ENCODE assay signal across 1 cellular context in the genomic region with DNA sequence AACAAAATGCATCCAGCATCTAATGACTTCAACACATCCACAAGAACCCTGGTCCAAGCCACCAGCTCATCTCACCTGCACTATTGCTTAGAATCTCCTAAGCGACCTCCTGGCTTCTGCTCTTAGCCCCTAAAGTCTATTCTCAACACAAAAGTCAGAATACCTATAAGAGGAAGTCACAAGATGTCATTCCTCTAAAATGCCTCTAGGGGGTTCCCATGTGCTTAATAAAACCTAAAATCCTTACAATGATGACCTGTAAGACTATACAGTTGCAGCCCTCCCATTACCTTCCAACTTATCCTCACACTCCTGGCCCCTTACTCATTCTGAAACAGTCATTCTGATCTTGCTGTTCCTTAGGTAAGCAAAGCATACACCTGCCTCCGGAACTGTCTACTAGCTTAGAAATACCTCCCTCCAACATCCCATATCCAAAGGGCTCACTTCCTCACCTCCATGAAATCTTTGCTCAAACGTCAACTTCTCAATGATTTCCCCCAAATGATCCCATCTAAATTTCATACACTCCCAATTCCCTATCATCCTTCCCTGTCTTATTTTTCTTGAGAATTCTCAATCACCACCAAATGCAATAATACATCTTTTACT.
TF ChIP-seq lines count a peak whose summit lies in the region.

No MANE protein-coding gene starts in this region.

TF ChIP-seq in H1, 55 proteins besides CTCF, POLR2A, EP300 and RAD21 (continued from another document):
- TF ChIP-seq SP1 (IDR thresholded peaks at IDR 0.05; ENCODE audit: low read depth, low read length) (no peak), KDM5A (IDR thresholded peaks at IDR 0.05; ENCODE audit: low read length) (no peak), TBP (IDR thresholded peaks at IDR 0.05; ENCODE audit: low read depth, low read length) (no peak), BCL11A (IDR thresholded peaks at IDR 0.05; ENCODE audit: low read depth in 2 of 2, low read length in 2 of 2) (no peak), MAFK (IDR thresholded peaks at IDR 0.05; ENCODE audit: low read depth, low read length) (no peak), SRF (IDR thresholded peaks at IDR 0.05; ENCODE audit: low read depth, low read length) (no peak), SP2 (IDR thresholded peaks at IDR 0.05; ENCODE audit: low read length) (no peak), EGR1 (IDR thresholded peaks at IDR 0.05; ENCODE audit: borderline replicate concordance, low read depth, low read length) (no peak), RBBP5 (IDR thresholded peaks at IDR 0.05; ENCODE audit: borderline replicate concordance, low read depth, low read length) (no peak)
TF ChIP-seq in H1: peak in this region for 0.
